ENCODE assay signal across 18 cellular contexts in the genomic region with DNA sequence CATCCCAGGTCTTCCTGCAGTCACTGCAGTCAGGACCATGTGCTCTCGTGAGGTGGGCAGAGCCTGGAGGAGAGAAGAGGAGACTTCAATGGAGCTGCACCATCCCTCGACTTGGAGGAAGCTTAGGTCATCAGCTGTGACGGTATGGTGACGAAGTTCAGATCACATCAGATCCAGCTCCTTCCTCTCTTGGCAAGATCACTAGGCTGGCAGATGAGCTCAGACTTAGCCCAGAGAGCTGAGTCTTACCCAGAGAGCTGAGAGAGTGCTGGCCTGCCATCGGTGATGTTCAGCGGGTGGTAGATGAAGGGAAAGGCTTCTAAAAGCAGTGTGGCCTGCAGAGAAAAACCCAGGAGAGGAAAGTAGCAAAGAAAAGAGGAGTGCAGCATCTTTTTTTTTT. TPM values are rescaled to one million over a fixed set of nuclear protein-coding genes. Genes with fewer than 3 reads are reported as not detected.
A peak's percentile ranks its signal among the peaks of the same experiment; 100 is the strongest.
DNase-seq lines count a peak whose midpoint lies in the region; ATAC-seq, FAIRE-seq and TF ChIP-seq lines count a peak whose summit lies in the region.
"Had no signal": no experiment of that assay in that cellular context is flagged by ENCODE, and none has a peak within 500 bp of the region (broad histone marks: within the 10 kb centered on the region; RNA-seq: fewer than 3 reads in every experiment).

No MANE protein-coding gene starts in this region.

- no peak overlapping the region for H3K4me3 Mint-ChIP-seq in activated naive CD4-positive, alpha-beta T cell treated with anti-CD3 and anti-CD28 coated beads, Interleukin-2, amount 50 U/mL, for 24 hours
- peak overlapping the region in 7 of 8 donors; percentile 13 to 96 (median 88) for H3K4me3 Mint-ChIP-seq in naive B cell
- H3K4me3 Mint-ChIP-seq: activated CD8-positive, alpha-beta memory T cell treated with anti-CD3 and anti-CD28 coated beads, Interleukin-2, amount 10 ng/mL, durations not matched to agents 7 days and 5 days had no signal

- in situ Hi-C loops in HepG2 (cut with HindIII; ENCODE audit: extremely low pct_ligation_motif_present, low pct_unique_long_range_greater_than_20kb): no loop called here

- no peaks in the 10 kb centered on the region for H4K20me1 ChIP-seq in HepG2 (ENCODE audit: insufficient read depth, low read length)

- peak in 1 of 2 donors; percentile 4 for ATAC-seq in naive B cell (ENCODE audit: low read depth in 2 of 2)
- ATAC-seq in GM18519 (IDR thresholded peaks at IDR 0.05; ENCODE audit: low FRiP score, unreplicated experiment): no peak
- no peak for ATAC-seq in HG03025 (IDR thresholded peaks at IDR 0.05; ENCODE audit: low FRiP score, unreplicated experiment)
- no peak; the same call in 1 of the 3 replicates for ATAC-seq in HepG2
- ATAC-seq in GM19328 (IDR thresholded peaks at IDR 0.05; ENCODE audit: unreplicated experiment): no peak
- ATAC-seq: activated CD8-positive, alpha-beta memory T cell treated with anti-CD3 and anti-CD28 coated beads, Interleukin-2, amount 10 ng/mL, durations not matched to agents 7 days and 5 days; activated naive CD4-positive, alpha-beta T cell treated with anti-CD3 and anti-CD28 coated beads, Interleukin-2, amount 50 U/mL, for 72 hours had no signal

- no peak for TF ChIP-seq EP300 in HepG2 (IDR thresholded peaks at IDR 0.05; ENCODE audit: low read depth in 2 of 2, low read length in 2 of 2)
- TF ChIP-seq EP300 in HepG2 (CRISPR knock-in tag; IDR thresholded peaks at IDR 0.05; ENCODE audit: borderline replicate concordance): no peak

- H3K36me3 Mint-ChIP-seq in activated naive CD4-positive, alpha-beta T cell treated with anti-CD3 and anti-CD28 coated beads, Interleukin-2, amount 50 U/mL, for 24 hours: no peaks in the 10 kb centered on the region
- no peaks in the 10 kb centered on the region for H3K36me3 Mint-ChIP-seq in naive B cell
- H3K36me3 Mint-ChIP-seq: activated CD8-positive, alpha-beta memory T cell treated with anti-CD3 and anti-CD28 coated beads, Interleukin-2, amount 10 ng/mL, durations not matched to agents 7 days and 5 days; activated naive CD4-positive, alpha-beta T cell treated with anti-CD3 and anti-CD28 coated beads, Interleukin-2, amount 50 U/mL, for 72 hours had no signal

- H3K9ac ChIP-seq in colonic mucosa (ENCODE audit: low read depth in 2 of 2, low read length in 2 of 2) (no peak overlapping the region), HepG2 (ENCODE audit: insufficient read depth, low read depth, low read length) (no peak overlapping the region)

- H3K27me3 ChIP-seq in colonic mucosa (no peaks in the 10 kb centered on the region), HepG2 (ENCODE audit: control insufficient read depth in 1 of 2, insufficient read depth in 2 of 2, low read length in 2 of 2) (peaks cover 0 to 11% of the 10 kb centered on the region in 2 experiments; a peak in 2 of 5 replicates)

- peak overlapping the region; percentile 43 for H3K27ac Mint-ChIP-seq in activated naive CD4-positive, alpha-beta T cell treated with anti-CD3 and anti-CD28 coated beads, Interleukin-2, amount 50 U/mL, for 24 hours
- H3K27ac Mint-ChIP-seq in naive B cell: peak overlapping the region; percentile 47 to 99 (median 97)
- H3K27ac Mint-ChIP-seq: activated CD8-positive, alpha-beta memory T cell treated with anti-CD3 and anti-CD28 coated beads, Interleukin-2, amount 10 ng/mL, durations not matched to agents 7 days and 5 days had no signal

- H3K9me3 ChIP-seq in colonic mucosa (no peaks in the 10 kb centered on the region), HepG2 (ENCODE audit: low read length) (no peaks in the 10 kb centered on the region)

- TF ChIP-seq RAD21 in HepG2 (CRISPR knock-in tag; IDR thresholded peaks at IDR 0.05): no peak

- TF ChIP-seq POLR2A in HepG2 (IDR thresholded peaks at IDR 0.05; ENCODE audit: insufficient read depth in 1 of 2, low read depth in 2 of 2, low read length in 2 of 2): no peak

- no peak for DNase-seq in activated naive CD4-positive, alpha-beta T cell treated with anti-CD3 and anti-CD28 coated beads, Interleukin-2, amount 50 U/mL, for 16 hours
- no peak for DNase-seq in colonic mucosa
- no peak for DNase-seq in naive B cell
- DNase-seq in HepG2 (ENCODE audit: low spot score): no peak
- DNase-seq: activated CD8-positive, alpha-beta memory T cell treated with anti-CD3 and anti-CD28 coated beads, Interleukin-2, amount 10 ng/mL, durations not matched to agents 7 days and 5 days; NCI-H2081; retina; SHP77 treated with DMSO at 0.1 percent for 48 hours; stimulated activated CD4-positive, alpha-beta T cell treated with anti-CD3 and anti-CD28 coated beads, Interleukin-4, amount 100 ng/mL, for 24 hours had no signal

- no peak for FAIRE-seq in HepG2 (lab: Jason Lieb, UNC)
- FAIRE-seq: endometrium, keratinocyte had no signal

- no TSS peak for BruUV-seq in HepG2 (replicated peaks; lab: Mats Ljungman, UMichigan)

- H3K4me1 ChIP-seq in colonic mucosa (no peaks in the 10 kb centered on the region), HepG2 (ENCODE audit: insufficient read depth, low read length) (no peaks in the 10 kb centered on the region)

- POLR2A ChIA-PET in HepG2 (lab: Yijun Ruan, JAX): no interaction called here

- H3K27ac ChIP-seq in colonic mucosa (peak overlapping the region; percentile 20), HepG2 (ENCODE audit: extremely low read length, insufficient read depth, low read length) (no peak overlapping the region)
- H3K27ac ChIP-seq: HL-60 had no signal

- no peak for TF ChIP-seq CTCF in colonic mucosa (IDR thresholded peaks at IDR 0.05)
- no peak for TF ChIP-seq CTCF in HepG2 (CRISPR knock-in tag; IDR thresholded peaks at IDR 0.05)

- H3K4me1 Mint-ChIP-seq in activated naive CD4-positive, alpha-beta T cell treated with anti-CD3 and anti-CD28 coated beads, Interleukin-2, amount 50 U/mL, for 24 hours: peaks cover 31% of the 10 kb centered on the region
- peaks cover 45 to 55% (median 52%) of the 10 kb centered on the region in 3 donors for H3K4me1 Mint-ChIP-seq in naive B cell

- CTCF ChIA-PET in HepG2 (lab: Yijun Ruan, JAX; ENCODE audit: low intra/inter-chr PET ratio, low total read pairs): no interaction called here

- H3K27me3 Mint-ChIP-seq in activated naive CD4-positive, alpha-beta T cell treated with anti-CD3 and anti-CD28 coated beads, Interleukin-2, amount 50 U/mL, for 24 hours: no peaks in the 10 kb centered on the region
- no peaks in the 10 kb centered on the region for H3K27me3 Mint-ChIP-seq in naive B cell

- intact Hi-C loops in colonic mucosa (cut with DNase I): no loop called here
- intact Hi-C loops in HepG2 (cut with micrococcal nuclease; ENCODE audit: unreplicated experiment): no loop called here

- H3K4me3 ChIP-seq in colonic mucosa (no peak overlapping the region), HepG2 (replicated peaks in 1 of 3; ENCODE audit: insufficient read depth in 1 of 3, low read depth in 2 of 3, low read length in 3 of 3) (no peak overlapping the region)

- H2AFZ ChIP-seq in HepG2 (ENCODE audit: low read length): no peak overlapping the region

- no peaks in the 10 kb centered on the region for H3K79me2 ChIP-seq in HepG2 (ENCODE audit: insufficient read depth, low read length)

- no peak overlapping the region for H3K4me2 ChIP-seq in HepG2 (ENCODE audit: low read depth, low read length)

- H3K36me3 ChIP-seq in colonic mucosa (no peaks in the 10 kb centered on the region), HepG2 (replicated peaks in 1 of 2; ENCODE audit: control insufficient read depth in 1 of 2, insufficient read depth in 2 of 2, low read length in 2 of 2) (no peaks in the 10 kb centered on the region)

- 34% methylated on average over 6 of the region's 6 CpGs for WGBS in HepG2 (ENCODE audit: low lambda C conversion rate)

- no peaks in the 10 kb centered on the region for H3K9me3 Mint-ChIP-seq in activated naive CD4-positive, alpha-beta T cell treated with anti-CD3 and anti-CD28 coated beads, Interleukin-2, amount 50 U/mL, for 24 hours
- H3K9me3 Mint-ChIP-seq in naive B cell: no peaks in the 10 kb centered on the region
- H3K9me3 Mint-ChIP-seq: activated naive CD4-positive, alpha-beta T cell treated with anti-CD3 and anti-CD28 coated beads, Interleukin-2, amount 50 U/mL, for 72 hours had no signal

RNA-seq across cellular contexts. Expression of gene SLC15A3, which starts 1.8 kb away (rescaled TPM):
- total RNA-seq in colonic mucosa: 10 to 100 TPM in 1 of 2 donors, 1 to 10 TPM in 1; 6.6 to 14.4 TPM
- 10 to 100 TPM in 5 of 6 donors, 1 to 10 TPM in 1; 7.0 to 18.1 (median 15.9) TPM for polyA plus RNA-seq in naive B cell (ENCODE audit: low read depth in 6 of 6)
- total RNA-seq in HepG2 (2016; rRNA removed; fragmentation: Illumina TruSeq; extraction: Trizol): 0.58 and 0.77 TPM in 2 replicates
- 0.09 TPM in 1 of 2 replicates, not detected in the other for total RNA-seq in HepG2 (2016; cell fraction: cytosol; rRNA removed; fragmentation: Illumina TruSeq; extraction: Trizol; ENCODE audit: low read depth)
- total RNA-seq in HepG2 (2016; cell fraction: insoluble cytoplasmic fraction; rRNA removed; fragmentation: Illumina TruSeq; extraction: Trizol): 0.49 and 1.1 TPM in 2 replicates
- total RNA-seq in HepG2 (2016; cell fraction: membrane; rRNA removed; fragmentation: Illumina TruSeq; extraction: Trizol): 0.49 and 1.1 TPM in 2 replicates
- 1.8 and 2.8 TPM in 2 replicates for total RNA-seq in HepG2 (2016; cell fraction: nucleus; rRNA removed; fragmentation: Illumina TruSeq; extraction: Trizol)
- 0.45 and 1.1 TPM in 2 replicates for polyA plus RNA-seq in HepG2 (2011; rRNA removed)
- polyA plus RNA-seq in HepG2 (2011; cell fraction: cytosol; rRNA removed): 0.23 and 0.60 TPM in 2 replicates
- 0.97 and 1.0 TPM in 2 replicates for polyA plus RNA-seq in HepG2 (2011; cell fraction: nucleus; rRNA removed)
- polyA plus RNA-seq in HepG2 (2012): 0.27 TPM in 1 of 2 replicates, not detected in the other
- 0.18 and 0.51 TPM in 2 replicates for polyA plus RNA-seq in HepG2 (2016; cell fraction: cytosol; fragmentation: Illumina TruSeq; extraction: Trizol; ENCODE audit: low read depth)
- 0.53 and 0.84 TPM in 2 replicates for polyA plus RNA-seq in HepG2 (2016; cell fraction: insoluble cytoplasmic fraction; fragmentation: Illumina TruSeq; extraction: Trizol; ENCODE audit: low read depth)
- 0.44 and 0.58 TPM in 2 replicates for polyA plus RNA-seq in HepG2 (2016; cell fraction: membrane; fragmentation: Illumina TruSeq; extraction: Trizol; ENCODE audit: low read depth)
- polyA plus RNA-seq in HepG2 (2016; cell fraction: nucleus; fragmentation: Illumina TruSeq; extraction: Trizol; ENCODE audit: insufficient read depth, low read depth): 1.3 TPM in 1 of 2 replicates, not detected in the other
- 1.4 and 4.0 TPM in 2 replicates for polyA minus RNA-seq in HepG2 (2011; rRNA and poly(A)+ RNA removed; ENCODE audit: low replicate concordance)
- 0.97 and 1.5 TPM in 2 replicates for polyA minus RNA-seq in HepG2 (2011; cell fraction: cytosol; rRNA and poly(A)+ RNA removed)
- polyA minus RNA-seq in HepG2 (2011; cell fraction: nucleus; rRNA and poly(A)+ RNA removed): 1.5 and 1.6 TPM in 2 replicates
- total RNA-seq: A673 had no signal

RNA-seq across cellular contexts. Expression of gene CD6, which starts 17.7 kb away (rescaled TPM):
- total RNA-seq in colonic mucosa: 1 to 10 TPM; 3.0 to 3.8 TPM
- polyA plus RNA-seq in naive B cell (ENCODE audit: low read depth in 6 of 6): 10 to 100 TPM in 4 of 6 donors, 1 to 10 TPM in 2; 6.4 to 25.2 (median 10.8) TPM
- total RNA-seq in HepG2 (2016; rRNA removed; fragmentation: Illumina TruSeq; extraction: Trizol): not detected in 2 replicates
- total RNA-seq in HepG2 (2016; cell fraction: cytosol; rRNA removed; fragmentation: Illumina TruSeq; extraction: Trizol; ENCODE audit: low read depth): not detected in 2 replicates
- not detected in 2 replicates for total RNA-seq in HepG2 (2016; cell fraction: insoluble cytoplasmic fraction; rRNA removed; fragmentation: Illumina TruSeq; extraction: Trizol)
- not detected in 2 replicates for total RNA-seq in HepG2 (2016; cell fraction: membrane; rRNA removed; fragmentation: Illumina TruSeq; extraction: Trizol)
- total RNA-seq in HepG2 (2016; cell fraction: nucleus; rRNA removed; fragmentation: Illumina TruSeq; extraction: Trizol): not detected in 2 replicates
- polyA plus RNA-seq in HepG2 (2011; rRNA removed): not detected in 2 replicates
- polyA plus RNA-seq in HepG2 (2011; cell fraction: cytosol; rRNA removed): not detected in 2 replicates
- not detected in 2 replicates for polyA plus RNA-seq in HepG2 (2011; cell fraction: nucleus; rRNA removed)
- polyA plus RNA-seq in HepG2 (2012): not detected in 2 replicates
- not detected in 2 replicates for polyA plus RNA-seq in HepG2 (2016; cell fraction: cytosol; fragmentation: Illumina TruSeq; extraction: Trizol; ENCODE audit: low read depth)
- polyA plus RNA-seq in HepG2 (2016; cell fraction: insoluble cytoplasmic fraction; fragmentation: Illumina TruSeq; extraction: Trizol; ENCODE audit: low read depth): not detected in 2 replicates
- not detected in 2 replicates for polyA plus RNA-seq in HepG2 (2016; cell fraction: membrane; fragmentation: Illumina TruSeq; extraction: Trizol; ENCODE audit: low read depth)
- polyA plus RNA-seq in HepG2 (2016; cell fraction: nucleus; fragmentation: Illumina TruSeq; extraction: Trizol; ENCODE audit: insufficient read depth, low read depth): not detected in 2 replicates
- polyA minus RNA-seq in HepG2 (2011; rRNA and poly(A)+ RNA removed; ENCODE audit: low replicate concordance): not detected in 2 replicates
- polyA minus RNA-seq in HepG2 (2011; cell fraction: cytosol; rRNA and poly(A)+ RNA removed): not detected in 2 replicates
- polyA minus RNA-seq in HepG2 (2011; cell fraction: nucleus; rRNA and poly(A)+ RNA removed): not detected in 2 replicates
- total RNA-seq: A673 had no signal

RNA-seq across cellular contexts. Expression of gene TMEM132A, which starts 29.5 kb away (rescaled TPM):
- total RNA-seq in colonic mucosa (10 to 100 TPM; 12.3 to 20.7 TPM), HepG2 (2016; rRNA removed; fragmentation: Illumina TruSeq; extraction: Trizol) (8.4 and 32.9 TPM in 2 replicates)
- polyA plus RNA-seq in naive B cell (ENCODE audit: low read depth in 6 of 6) (1 to 10 TPM in 1 of 6 donors, under 1 TPM in 3, not detected in 2; 0.23 to 1.2 (median 0.40) TPM), HepG2 (2011; rRNA removed) (11.1 and 22.7 TPM in 2 replicates)
- total RNA-seq in HepG2 (2016; cell fraction: cytosol; rRNA removed; fragmentation: Illumina TruSeq; extraction: Trizol; ENCODE audit: low read depth): 5.1 and 6.9 TPM in 2 replicates
- 6.9 and 31.8 TPM in 2 replicates for total RNA-seq in HepG2 (2016; cell fraction: insoluble cytoplasmic fraction; rRNA removed; fragmentation: Illumina TruSeq; extraction: Trizol)
- total RNA-seq in HepG2 (2016; cell fraction: membrane; rRNA removed; fragmentation: Illumina TruSeq; extraction: Trizol): 11.9 and 13.4 TPM in 2 replicates
- 34.0 and 34.7 TPM in 2 replicates for total RNA-seq in HepG2 (2016; cell fraction: nucleus; rRNA removed; fragmentation: Illumina TruSeq; extraction: Trizol)
- polyA plus RNA-seq in HepG2 (2011; cell fraction: cytosol; rRNA removed): 16.2 and 18.8 TPM in 2 replicates
- 103 and 122 TPM in 2 replicates for polyA plus RNA-seq in HepG2 (2011; cell fraction: nucleus; rRNA removed)
- 19.3 and 25.4 TPM in 2 replicates for polyA plus RNA-seq in HepG2 (2012)
- polyA plus RNA-seq in HepG2 (2016; cell fraction: cytosol; fragmentation: Illumina TruSeq; extraction: Trizol; ENCODE audit: low read depth): 3.3 and 4.8 TPM in 2 replicates
- 7.6 and 10.7 TPM in 2 replicates for polyA plus RNA-seq in HepG2 (2016; cell fraction: insoluble cytoplasmic fraction; fragmentation: Illumina TruSeq; extraction: Trizol; ENCODE audit: low read depth)
- polyA plus RNA-seq in HepG2 (2016; cell fraction: membrane; fragmentation: Illumina TruSeq; extraction: Trizol; ENCODE audit: low read depth): 8.3 and 10.4 TPM in 2 replicates
- 64.1 and 72.1 TPM in 2 replicates for polyA plus RNA-seq in HepG2 (2016; cell fraction: nucleus; fragmentation: Illumina TruSeq; extraction: Trizol; ENCODE audit: insufficient read depth, low read depth)
- polyA minus RNA-seq in HepG2 (2011; rRNA and poly(A)+ RNA removed; ENCODE audit: low replicate concordance): 19.8 and 31.0 TPM in 2 replicates
- polyA minus RNA-seq in HepG2 (2011; cell fraction: cytosol; rRNA and poly(A)+ RNA removed): 15.7 and 16.8 TPM in 2 replicates
- polyA minus RNA-seq in HepG2 (2011; cell fraction: nucleus; rRNA and poly(A)+ RNA removed): 19.7 and 26.0 TPM in 2 replicates

RNA-seq across cellular contexts. Expression of gene TMEM109, which starts 39.8 kb away (rescaled TPM):
- total RNA-seq in colonic mucosa (10 to 100 TPM; 35.0 to 53.4 TPM), HepG2 (2016; rRNA removed; fragmentation: Illumina TruSeq; extraction: Trizol) (10.7 and 18.0 TPM in 2 replicates)
- polyA plus RNA-seq in naive B cell (ENCODE audit: low read depth in 6 of 6) (100 to 1,000 TPM; 286 to 521 (median 315) TPM), HepG2 (2011; rRNA removed) (7.7 and 12.2 TPM in 2 replicates)
- total RNA-seq in HepG2 (2016; cell fraction: cytosol; rRNA removed; fragmentation: Illumina TruSeq; extraction: Trizol; ENCODE audit: low read depth): 4.0 TPM in 2 replicates
- total RNA-seq in HepG2 (2016; cell fraction: insoluble cytoplasmic fraction; rRNA removed; fragmentation: Illumina TruSeq; extraction: Trizol): 10.2 and 18.3 TPM in 2 replicates
- 8.4 and 9.5 TPM in 2 replicates for total RNA-seq in HepG2 (2016; cell fraction: membrane; rRNA removed; fragmentation: Illumina TruSeq; extraction: Trizol)
- total RNA-seq in HepG2 (2016; cell fraction: nucleus; rRNA removed; fragmentation: Illumina TruSeq; extraction: Trizol): 14.1 and 14.6 TPM in 2 replicates
- polyA plus RNA-seq in HepG2 (2011; cell fraction: cytosol; rRNA removed): 9.5 and 10.2 TPM in 2 replicates
- 5.5 and 8.4 TPM in 2 replicates for polyA plus RNA-seq in HepG2 (2011; cell fraction: nucleus; rRNA removed)
- 12.8 and 19.4 TPM in 2 replicates for polyA plus RNA-seq in HepG2 (2012)
- 3.7 TPM in 2 replicates for polyA plus RNA-seq in HepG2 (2016; cell fraction: cytosol; fragmentation: Illumina TruSeq; extraction: Trizol; ENCODE audit: low read depth)
- polyA plus RNA-seq in HepG2 (2016; cell fraction: insoluble cytoplasmic fraction; fragmentation: Illumina TruSeq; extraction: Trizol; ENCODE audit: low read depth): 12.7 and 13.2 TPM in 2 replicates
- polyA plus RNA-seq in HepG2 (2016; cell fraction: membrane; fragmentation: Illumina TruSeq; extraction: Trizol; ENCODE audit: low read depth): 8.3 and 10.0 TPM in 2 replicates
- 29.4 and 33.0 TPM in 2 replicates for polyA plus RNA-seq in HepG2 (2016; cell fraction: nucleus; fragmentation: Illumina TruSeq; extraction: Trizol; ENCODE audit: insufficient read depth, low read depth)
- 9.0 and 55.3 TPM in 2 replicates for polyA minus RNA-seq in HepG2 (2011; rRNA and poly(A)+ RNA removed; ENCODE audit: low replicate concordance)
- polyA minus RNA-seq in HepG2 (2011; cell fraction: cytosol; rRNA and poly(A)+ RNA removed): 5.5 and 9.1 TPM in 2 replicates
- 2.2 and 4.5 TPM in 2 replicates for polyA minus RNA-seq in HepG2 (2011; cell fraction: nucleus; rRNA and poly(A)+ RNA removed)

RNA-seq across cellular contexts. Expression of gene PRPF19, which starts 47.4 kb away (rescaled TPM):
- total RNA-seq in colonic mucosa (100 to 1,000 TPM in 1 of 2 donors, 10 to 100 TPM in 1; 59.3 to 172 TPM), HepG2 (2016; rRNA removed; fragmentation: Illumina TruSeq; extraction: Trizol) (91.1 and 115 TPM in 2 replicates)
- polyA plus RNA-seq in naive B cell (ENCODE audit: low read depth in 6 of 6) (10 to 100 TPM in 5 of 6 donors, 1 to 10 TPM in 1; 5.6 to 19.3 (median 15.6) TPM), HepG2 (2011; rRNA removed) (25.0 and 27.4 TPM in 2 replicates)
- total RNA-seq in HepG2 (2016; cell fraction: cytosol; rRNA removed; fragmentation: Illumina TruSeq; extraction: Trizol; ENCODE audit: low read depth): 16.1 and 16.4 TPM in 2 replicates
- 93.5 and 104 TPM in 2 replicates for total RNA-seq in HepG2 (2016; cell fraction: insoluble cytoplasmic fraction; rRNA removed; fragmentation: Illumina TruSeq; extraction: Trizol)
- 37.9 and 40.5 TPM in 2 replicates for total RNA-seq in HepG2 (2016; cell fraction: membrane; rRNA removed; fragmentation: Illumina TruSeq; extraction: Trizol)
- total RNA-seq in HepG2 (2016; cell fraction: nucleus; rRNA removed; fragmentation: Illumina TruSeq; extraction: Trizol): 52.4 and 56.0 TPM in 2 replicates
- polyA plus RNA-seq in HepG2 (2011; cell fraction: cytosol; rRNA removed): 19.8 and 29.8 TPM in 2 replicates
- polyA plus RNA-seq in HepG2 (2011; cell fraction: nucleus; rRNA removed): 32.6 and 32.8 TPM in 2 replicates
- polyA plus RNA-seq in HepG2 (2012): 56.0 and 62.2 TPM in 2 replicates
- polyA plus RNA-seq in HepG2 (2016; cell fraction: cytosol; fragmentation: Illumina TruSeq; extraction: Trizol; ENCODE audit: low read depth): 14.7 and 16.9 TPM in 2 replicates
- 125 and 138 TPM in 2 replicates for polyA plus RNA-seq in HepG2 (2016; cell fraction: insoluble cytoplasmic fraction; fragmentation: Illumina TruSeq; extraction: Trizol; ENCODE audit: low read depth)
- 33.6 and 36.5 TPM in 2 replicates for polyA plus RNA-seq in HepG2 (2016; cell fraction: membrane; fragmentation: Illumina TruSeq; extraction: Trizol; ENCODE audit: low read depth)
- polyA plus RNA-seq in HepG2 (2016; cell fraction: nucleus; fragmentation: Illumina TruSeq; extraction: Trizol; ENCODE audit: insufficient read depth, low read depth): 76.8 and 76.9 TPM in 2 replicates
- 52.3 and 71.1 TPM in 2 replicates for polyA minus RNA-seq in HepG2 (2011; rRNA and poly(A)+ RNA removed; ENCODE audit: low replicate concordance)
- 22.3 and 28.6 TPM in 2 replicates for polyA minus RNA-seq in HepG2 (2011; cell fraction: cytosol; rRNA and poly(A)+ RNA removed)
- 33.5 and 39.2 TPM in 2 replicates for polyA minus RNA-seq in HepG2 (2011; cell fraction: nucleus; rRNA and poly(A)+ RNA removed)
